In genomic region chr12:66235626-66236281, GRCh38 we compare ENCODE assay signal across 8 cellular contexts. TPM values are rescaled to one million over a fixed set of nuclear protein-coding genes. Genes with fewer than 3 reads are reported as not detected.
DNase-seq lines count a peak whose midpoint lies in the region; ATAC-seq and TF ChIP-seq lines count a peak whose summit lies in the region.

No MANE protein-coding gene starts in this region.

- DNase-seq in COLO829 (ENCODE audit: low spot score) (peak; percentile 31), LHCN-M2 (ENCODE audit: low read depth) (peak; percentile 17), coronary artery (ENCODE audit: low spot score) (no peak), SW 1271 (lab: John Stamatoyannopoulos, UW) (no peak), dedifferentiated amniotic fluid mesenchymal stem cell (ENCODE audit: extremely low spot score) (no peak)
- DNase-seq in naive thymus-derived CD8-positive, alpha-beta T cell, result peak in 1 of 10 donors; percentile 6

- no peak for TF ChIP-seq CTCF in coronary artery (IDR thresholded peaks at IDR 0.05)

- H3K4me3 ChIP-seq in coronary artery, result peak overlapping the region; percentile 72

- H3K4me1 Mint-ChIP-seq in naive thymus-derived CD8-positive, alpha-beta T cell, result peaks cover 0 to 23% (median 1%) of the 10 kb centered on the region in 4 donors

- no peak for ATAC-seq in naive thymus-derived CD8-positive, alpha-beta T cell
- ATAC-seq in GM19351 (IDR thresholded peaks at IDR 0.05; ENCODE audit: unreplicated experiment) (no peak), HG02759 (IDR thresholded peaks at IDR 0.05; ENCODE audit: unreplicated experiment) (no peak)

- no peaks in the 10 kb centered on the region for H3K36me3 Mint-ChIP-seq in naive thymus-derived CD8-positive, alpha-beta T cell

- peaks cover 17 to 44% (median 31%) of the 10 kb centered on the region in 5 donors for H3K27me3 Mint-ChIP-seq in naive thymus-derived CD8-positive, alpha-beta T cell

- peak overlapping the region; percentile 42 to 76 for H3K27ac ChIP-seq in coronary artery

- H3K4me3 Mint-ChIP-seq in naive thymus-derived CD8-positive, alpha-beta T cell, result peak overlapping the region in 9 of 10 donors; percentile 0 to 64 (median 47)

- no peak overlapping the region for H3K27ac Mint-ChIP-seq in naive thymus-derived CD8-positive, alpha-beta T cell

- peaks cover 0 to 4% (median 0%) of the 10 kb centered on the region in 9 donors for H3K9me3 Mint-ChIP-seq in naive thymus-derived CD8-positive, alpha-beta T cell

- POLR2A ChIA-PET in naive thymus-derived CD8-positive, alpha-beta T cell (lab: Charles Lee), result interaction anchor here (1.5 kb wide), 1 partner anchor 67 kb away, joined by 4 read pairs; no protein-coding TSS in a partner anchor

RNA-seq across cellular contexts. Expression of gene IRAK3, which starts 46.7 kb away (rescaled TPM):
- 0.63 and 1.3 TPM in 2 replicates for total RNA-seq in LHCN-M2 (2014; rRNA removed)
- 0.09 TPM for polyA plus RNA-seq in LHCN-M2 (2012)
- total RNA-seq in naive thymus-derived CD8-positive, alpha-beta T cell, result under 1 TPM; 0.14 to 0.26 TPM
- under 1 TPM in 2 of 3 donors, not detected in 1; 0.03 to 0.06 TPM for polyA plus RNA-seq in naive thymus-derived CD8-positive, alpha-beta T cell

Comparison
In these comparisons a context has a peak if more than half of its experiments do, and no peak if none do; other contexts are left out.
1. DNase-seq: peak in COLO829 (single experiment) and LHCN-M2 (single experiment); none in coronary artery (single experiment), SW 1271 (0 of 2) and dedifferentiated amniotic fluid mesenchymal stem cell (single experiment).